8 cellular contexts compared by ENCODE assay signal in genomic region chr10:102420443-102420809, GRCh38. TPM values are rescaled to one million over a fixed set of nuclear protein-coding genes. Genes with fewer than 3 reads are reported as not detected.
DNase-seq lines count a peak whose midpoint lies in the region; ATAC-seq, FAIRE-seq and TF ChIP-seq lines count a peak whose summit lies in the region.

No MANE protein-coding gene starts in this region.

- peak overlapping the region; percentile 99 for H3K4me3 Mint-ChIP-seq in CD4-positive, alpha-beta T cell

- peaks cover 22% of the 10 kb centered on the region for H3K27me3 ChIP-seq in CD4-positive, alpha-beta T cell (ENCODE audit: control insufficient read depth, insufficient read depth, low read length)
- H3K27me3 ChIP-seq in Peyer's patch (peaks cover 0 to 4% of the 10 kb centered on the region in 2 donors), esophagus squamous epithelium (peaks cover 0 to 40% (median 2%) of the 10 kb centered on the region in 4 donors), ovary (no peaks in the 10 kb centered on the region)

- H3K36me3 ChIP-seq in Peyer's patch (peaks cover 0 to 21% (median 0%) of the 10 kb centered on the region in 3 donors), esophagus squamous epithelium (peaks cover 5 to 24% (median 9%) of the 10 kb centered on the region in 3 donors), ovary (no peaks in the 10 kb centered on the region)

- intact Hi-C loops in CD4-positive, alpha-beta T cell (cut with DNase I, micrococcal nuclease), result loop anchor here (2.0 to 5.0 kb wide), 3 partner anchors 24 to 82 kb away; partner anchors contain the start of genes ACTR1A (in 1 of the 2), NFKB2 (in 1 of the 2) and SUFU (in 1 of the 2)
- intact Hi-C loops in esophagus squamous epithelium (cut with DNase I) (no loop called here), ovary (cut with DNase I) (no loop called here)

- TF ChIP-seq POLR2A in H54 (IDR thresholded peaks at IDR 0.05; ENCODE audit: low read depth, low read length) (no peak), Peyer's patch (IDR thresholded peaks at IDR 0.05) (peak in 1 of 2 donors; percentile 13), esophagus squamous epithelium (IDR thresholded peaks at IDR 0.05) (no peak), ovary (IDR thresholded peaks at IDR 0.05) (no peak)

- H3K4me3 ChIP-seq in Peyer's patch (peak overlapping the region; percentile 75 to 99 (median 90)), esophagus squamous epithelium (peak overlapping the region; percentile 66 to 97 (median 92)), ovary (peak overlapping the region; percentile 98)

- ATAC-seq in CD4-positive, alpha-beta T cell (ENCODE audit: poor library complexity), result no peak

- peaks cover 27% of the 10 kb centered on the region for H3K36me3 Mint-ChIP-seq in CD4-positive, alpha-beta T cell (ENCODE audit: low read depth)

- H3K27me3 Mint-ChIP-seq in CD4-positive, alpha-beta T cell, result peaks cover 30% of the 10 kb centered on the region

- 0 to 1% methylated on average over 14 to 17 of the region's 17 CpGs for WGBS in esophagus squamous epithelium, 2 donors
- 0 to 1% (median 0%) methylated on average over 17 of the region's 17 CpGs for WGBS in ovary, 3 donors

- no peak for FAIRE-seq in H54 (lab: Jason Lieb, UNC)

- H3K9me3 ChIP-seq in CD4-positive, alpha-beta T cell (ENCODE audit: control insufficient read depth, low read length), result no peaks in the 10 kb centered on the region
- H3K9me3 ChIP-seq in Peyer's patch, result no peaks in the 10 kb centered on the region
- no peaks in the 10 kb centered on the region for H3K9me3 ChIP-seq in esophagus squamous epithelium
- H3K9me3 ChIP-seq in ovary, result no peaks in the 10 kb centered on the region

- CTCF ChIA-PET in CD4-positive, alpha-beta T cell (lab: Charles Lee), result interaction anchor here (0.7 to 3.9 kb wide), 8 partner anchors 12 to 83 kb away, joined by 4 to 26 read pairs (median 4); partner anchors contain the start of genes C10orf95, CUEDC2, NFKB2 and SUFU

- H3K4me1 ChIP-seq in Peyer's patch (peaks cover 0 to 41% (median 26%) of the 10 kb centered on the region in 4 donors), esophagus squamous epithelium (peaks cover 29 to 50% (median 32%) of the 10 kb centered on the region in 3 donors), ovary (ENCODE audit: insufficient read depth) (peaks cover 21% of the 10 kb centered on the region)

- peak overlapping the region; percentile 97 for H3K27ac Mint-ChIP-seq in CD4-positive, alpha-beta T cell

- H3K4me1 Mint-ChIP-seq in CD4-positive, alpha-beta T cell (ENCODE audit: low read depth), result peaks cover 34% of the 10 kb centered on the region

- no peaks in the 10 kb centered on the region for H3K9me3 Mint-ChIP-seq in CD4-positive, alpha-beta T cell

- DNase-seq in CD4-positive, alpha-beta T cell, result no peak
- DNase-seq in H54 (ENCODE audit: insufficient read length, low spot score) (peak; percentile 87), Peyer's patch (peak in 1 of 3 donors; percentile 96), esophagus squamous epithelium (lab: John Stamatoyannopoulos, UW) (no peak), ovary (peak in 1 of 5 donors; percentile 9), occipital lobe (lab: John Stamatoyannopoulos, UW) (no peak), DMS79 (lab: John Stamatoyannopoulos, UW) (no peak), SW 1271 (lab: John Stamatoyannopoulos, UW) (no peak)

- no peak for TF ChIP-seq CTCF in CD4-positive, alpha-beta T cell (IDR thresholded peaks at IDR 0.05)
- TF ChIP-seq CTCF in Peyer's patch (IDR thresholded peaks at IDR 0.05), result no peak
- no peak for TF ChIP-seq CTCF in esophagus squamous epithelium (IDR thresholded peaks at IDR 0.05)
- TF ChIP-seq CTCF in ovary (IDR thresholded peaks at IDR 0.05), result no peak

- no peak for TF ChIP-seq EP300 in ovary (IDR thresholded peaks at IDR 0.05)

- POLR2A ChIA-PET in CD4-positive, alpha-beta T cell (lab: Charles Lee), result interaction anchor here (0.6 to 5.6 kb wide), 17 partner anchors 10 to 602 kb away, joined by 3 to 94 read pairs (median 16); partner anchors contain the start of genes ACTR1A, C10orf95, CNNM2 and CUEDC2

- H3K27ac ChIP-seq in CD4-positive, alpha-beta T cell (ENCODE audit: low read depth, low read length), result peak overlapping the region; percentile 65
- H3K27ac ChIP-seq in Peyer's patch (peak overlapping the region; percentile 85 to 96 (median 93)), esophagus squamous epithelium (peak overlapping the region; percentile 87 to 96 (median 95)), ovary (peak overlapping the region; percentile 73 to 89)

RNA-seq across cellular contexts. Expression of gene FBXL15, which starts 0.2 kb away (rescaled TPM):
- 10 to 100 TPM; 10.2 to 10.4 TPM for total RNA-seq in CD4-positive, alpha-beta T cell
- total RNA-seq in Peyer's patch (10 to 100 TPM; 36.9 to 57.8 (median 44.8) TPM), esophagus squamous epithelium (10 to 100 TPM; 10.6 to 20.2 (median 18.8) TPM), ovary (10 to 100 TPM; 13.5 to 31.1 (median 19.3) TPM), occipital lobe (14.2 TPM)
- 10 to 100 TPM in 1 of 2 donors, under 1 TPM in 1; 0.25 to 17.9 TPM for polyA plus RNA-seq in ovary

RNA-seq across cellular contexts. Expression of gene PSD, which starts 1.8 kb away (rescaled TPM):
- total RNA-seq in CD4-positive, alpha-beta T cell, result 10 to 100 TPM; 16.7 to 17.8 TPM
- total RNA-seq in Peyer's patch, result 10 to 100 TPM in 1 of 4 donors, 1 to 10 TPM in 2, not detected in 1; 1.6 to 14.3 (median 6.3) TPM
- total RNA-seq in esophagus squamous epithelium, result 1 to 10 TPM in 2 of 4 donors, under 1 TPM in 2; 0.22 to 3.4 (median 0.93) TPM
- 10 to 100 TPM in 6 of 7 donors, 1 to 10 TPM in 1; 4.4 to 34.7 (median 24.5) TPM for total RNA-seq in ovary
- 10 to 100 TPM in 1 of 2 donors, 1 to 10 TPM in 1; 4.6 to 12.4 TPM for polyA plus RNA-seq in ovary
- total RNA-seq in occipital lobe, result 101 TPM

RNA-seq across cellular contexts. Expression of gene CUEDC2, which starts 11.9 kb away (rescaled TPM):
- 10 to 100 TPM; 25.5 to 25.6 TPM for total RNA-seq in CD4-positive, alpha-beta T cell
- total RNA-seq in Peyer's patch (10 to 100 TPM in 3 of 4 donors, 1 to 10 TPM in 1; 8.9 to 56.9 (median 29.3) TPM), esophagus squamous epithelium (10 to 100 TPM; 16.6 to 37.6 (median 27.0) TPM), ovary (10 to 100 TPM; 47.7 to 70.8 (median 61.7) TPM), occipital lobe (37.3 TPM)
- polyA plus RNA-seq in ovary, result 10 to 100 TPM; 34.7 to 76.5 TPM

RNA-seq across cellular contexts. Expression of gene NFKB2, which starts 24.9 kb away (rescaled TPM):
- 100 to 1,000 TPM; 240 to 256 TPM for total RNA-seq in CD4-positive, alpha-beta T cell
- 10 to 100 TPM in 3 of 4 donors, 1 to 10 TPM in 1; 6.5 to 22.9 (median 19.2) TPM for total RNA-seq in Peyer's patch
- 10 to 100 TPM; 10.7 to 20.2 (median 15.6) TPM for total RNA-seq in esophagus squamous epithelium
- total RNA-seq in ovary, result 10 to 100 TPM; 18.5 to 42.6 (median 35.9) TPM
- polyA plus RNA-seq in ovary, result 10 to 100 TPM; 16.3 to 20.5 TPM
- 2.2 TPM for total RNA-seq in occipital lobe

RNA-seq across cellular contexts. Expression of gene C10orf95, which starts 30.9 kb away (rescaled TPM):
- under 1 TPM; 0.16 to 0.28 TPM for total RNA-seq in CD4-positive, alpha-beta T cell
- total RNA-seq in Peyer's patch (1 to 10 TPM in 1 of 4 donors, under 1 TPM in 1, not detected in 2; 0.85 to 2.8 TPM), esophagus squamous epithelium (1 to 10 TPM in 2 of 4 donors, under 1 TPM in 1, not detected in 1; 0.23 to 1.9 (median 1.1) TPM), ovary (10 to 100 TPM in 1 of 7 donors, 1 to 10 TPM in 1, under 1 TPM in 3, not detected in 2; 0.37 to 22.3 (median 0.60) TPM), occipital lobe (not detected)
- polyA plus RNA-seq in ovary, result under 1 TPM in 1 of 2 donors, not detected in 1; 0.11 TPM

Comparison
In these comparisons a context has a peak if more than half of its experiments do, and no peak if none do; other contexts are left out.
1. intact Hi-C loops: an anchor here in CD4-positive, alpha-beta T cell (2.0 to 5.0 kb wide); none called in esophagus squamous epithelium and ovary.